Comparison of ENCODE assay signal across 16 cellular contexts in the genomic region with DNA sequence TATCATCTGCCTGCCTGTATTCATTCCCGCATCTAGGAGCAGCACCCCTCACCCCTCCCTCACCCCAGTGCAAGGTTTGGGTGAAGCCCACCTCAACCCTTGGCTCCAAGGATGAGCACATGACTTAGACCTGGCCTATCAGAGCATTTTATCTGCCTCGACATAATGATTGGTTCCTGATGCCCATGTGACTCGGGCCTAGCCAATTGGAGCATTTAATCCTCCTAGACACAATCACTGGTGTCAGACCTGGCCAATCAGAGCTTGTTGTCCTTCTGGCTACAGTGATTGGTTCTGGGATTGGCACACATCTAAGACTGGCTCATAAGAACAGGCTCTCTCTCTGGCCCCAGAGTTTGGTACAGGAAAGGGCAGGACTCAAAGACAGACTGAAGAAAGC. TPM values are rescaled to one million over a fixed set of nuclear protein-coding genes. Genes with fewer than 3 reads are reported as not detected.
DNase-seq lines count a peak whose midpoint lies in the region; ATAC-seq, FAIRE-seq and TF ChIP-seq lines count a peak whose summit lies in the region.
"Had no signal": no experiment of that assay in that cellular context is flagged by ENCODE, and none has a peak within 500 bp of the region (broad histone marks: within the 10 kb centered on the region; RNA-seq: fewer than 3 reads in every experiment).

No MANE protein-coding gene starts in this region.

- DNase-seq in A549 (ENCODE audit: low read depth in 1 of 2, low spot score in 1 of 2) (peak; percentile 15 to 38), GM12865 (ENCODE audit: low read depth) (peak; percentile 1), RKO (ENCODE audit: low spot score) (peak; percentile 6), endodermal cell (peak; percentile 53), cerebellum (ENCODE audit: low spot score) (no peak), ascending aorta (ENCODE audit: low spot score in 2 of 2) (no peak), NCI-H345 treated with DMSO at 0.1 percent for 48 hours (lab: John Stamatoyannopoulos, UW; ENCODE audit: unreplicated experiment) (no peak)
- DNase-seq: AML-193, DMS 273 treated with DMSO at 0.1 percent for 48 hours, NCI-H187 treated with DMSO at 0.1 percent for 48 hours, NCI-H524 treated with DMSO at 0.1 percent for 48 hours had no signal

- H3K36me3 ChIP-seq in endodermal cell (ENCODE audit: control insufficient read depth, insufficient read depth, low read length), result no peaks in the 10 kb centered on the region
- no peaks in the 10 kb centered on the region for H3K36me3 ChIP-seq in ascending aorta
- H3K36me3 ChIP-seq: HAP-1 had no signal

- H3K4me2 ChIP-seq in A549, result no peak overlapping the region

- no peak for TF ChIP-seq RAD21 in A549 (conservative IDR thresholded peaks at IDR 0.05 in 1 of 2, IDR thresholded peaks at IDR 0.05 in 1 of 2)

- H3K9me3 Mint-ChIP-seq in endodermal cell, result peaks cover 9% of the 10 kb centered on the region

- no peak overlapping the region for H3K27ac ChIP-seq in A549
- no peak overlapping the region for H3K27ac ChIP-seq in endodermal cell (ENCODE audit: low read depth, low read length)
- no peak overlapping the region for H3K27ac ChIP-seq in ascending aorta
- H3K27ac ChIP-seq: SK-N-MC had no signal

- TF ChIP-seq POLR2A in A549 (IDR thresholded peaks at IDR 0.05; ENCODE audit: low read length), result no peak

- no peak overlapping the region for H3K9ac ChIP-seq in endodermal cell (ENCODE audit: extremely low read depth, low read length, poor library complexity, severe bottlenecking)

- H3K27me3 ChIP-seq in endodermal cell (ENCODE audit: control insufficient read depth, insufficient read depth, low read length, poor library complexity, severe bottlenecking), result no peaks in the 10 kb centered on the region
- H3K27me3 ChIP-seq in ascending aorta, result no peaks in the 10 kb centered on the region

- no peak for FAIRE-seq in A549 (lab: Jason Lieb, UNC)

- POLR2A ChIA-PET in A549 (lab: Yijun Ruan, JAX), result no interaction called here

- H3K36me3 Mint-ChIP-seq in endodermal cell (ENCODE audit: low read depth), result no peaks in the 10 kb centered on the region

- TF ChIP-seq CTCF in A549 (IDR thresholded peaks at IDR 0.05), result no peak
- no peak for TF ChIP-seq CTCF in GM12865 (IDR thresholded peaks at IDR 0.05; ENCODE audit: insufficient read depth, low read depth, low read length, missing control alignments)
- TF ChIP-seq CTCF in endodermal cell (conservative IDR thresholded peaks at IDR 0.05), result no peak
- no peak for TF ChIP-seq CTCF in ascending aorta (IDR thresholded peaks at IDR 0.05)

- H3K4me3 Mint-ChIP-seq in endodermal cell, result no peak overlapping the region
- H3K4me3 Mint-ChIP-seq: T-helper 1 cell treated with Interleukin-12 subunit alpha and Interleukin-12 subunit beta and Interleukin-4 antibody, amounts not matched to agents 30 μg/mL and 1 μg/mL, for 36 hours had no signal

- no peaks in the 10 kb centered on the region for H3K4me1 Mint-ChIP-seq in endodermal cell

- TF ChIP-seq EP300 in A549 (IDR thresholded peaks at IDR 0.05), result no peak

- 43% methylated on average over 3 of the region's 3 CpGs for WGBS in A549 (ENCODE audit: missing lambda C conversion rate)
- WGBS in endodermal cell (ENCODE audit: insufficient coverage in 1 of 2, insufficient read length in 1 of 2), 2 experiments, result 89 to 91% methylated on average over 3 of the region's 3 CpGs

- intact Hi-C loops in ascending aorta (cut with DNase I), result no loop called here

- no peak overlapping the region for H3K4me3 ChIP-seq in A549
- no peak overlapping the region for H3K4me3 ChIP-seq in GM12865 (ENCODE audit: low read depth, low read length)
- no peak overlapping the region for H3K4me3 ChIP-seq in endodermal cell (ENCODE audit: low read length)
- H3K4me3 ChIP-seq in ascending aorta, result no peak overlapping the region
- H3K4me3 ChIP-seq: HAP-1, SK-N-MC had no signal

- H3K27ac Mint-ChIP-seq in endodermal cell, result no peak overlapping the region
- H3K27ac Mint-ChIP-seq: T-helper 1 cell treated with Interleukin-12 subunit alpha and Interleukin-12 subunit beta and Interleukin-4 antibody, amounts not matched to agents 30 μg/mL and 1 μg/mL, for 36 hours had no signal

- CTCF ChIA-PET in A549 (lab: Yijun Ruan, JAX), result interaction anchor here (0.6 to 2.6 kb wide), 3 partner anchors 11 to 246 kb away, joined by 3 to 9 read pairs (median 7); no protein-coding TSS in a partner anchor

- peaks cover 2% of the 10 kb centered on the region for H3K27me3 Mint-ChIP-seq in endodermal cell (ENCODE audit: insufficient read depth)

- H3K4me1 ChIP-seq in A549 (0 out of 3 replicates have a peak, but pooled peaks cover 3% of the 10 kb centered on the region), endodermal cell (ENCODE audit: control insufficient read depth, insufficient read depth, low read length) (peaks cover 4% of the 10 kb centered on the region), ascending aorta (no peaks in the 10 kb centered on the region)
- H3K4me1 ChIP-seq: HAP-1 had no signal

- ATAC-seq in A549, result peak; percentile 19 to 55; a peak in 3 of 6 replicates

- peaks cover 9% of the 10 kb centered on the region; the same call in 2 of the 3 replicates for H3K9me3 ChIP-seq in A549
- H3K9me3 ChIP-seq in endodermal cell (ENCODE audit: control insufficient read depth, low read length), result peaks cover 14% of the 10 kb centered on the region
- H3K9me3 ChIP-seq in ascending aorta, result peaks cover 6 to 9% of the 10 kb centered on the region in 2 donors

TF ChIP-seq in A549, 52 proteins besides CTCF, POLR2A, EP300 and RAD21:
- TF ChIP-seq HOXB13 (CRISPR knock-in tag; IDR thresholded peaks at IDR 0.05; ENCODE audit: low read depth) (no peak), USF2 (IDR thresholded peaks at IDR 0.05) (peak; percentile 78)
TF ChIP-seq in A549: peak in this region for 1.

RNA-seq across cellular contexts. Expression of gene CUX2, which starts 40.5 kb away (rescaled TPM):
- polyA plus RNA-seq in A549 (2011; rRNA removed) (0.04 and 0.06 TPM in 2 replicates), A549 (2017; fragmentation: RNase III; extraction: RNeasy Plus Mini Kit Qiagen cat#74134 plus additional on column Dnase treatment) (0.04 to 0.07 TPM (median 0.04 TPM) in 3 replicates)
- 0.03 and 0.04 TPM in 2 replicates for polyA plus RNA-seq in A549 (2012; cell fraction: cytosol; rRNA removed)
- 0.02 and 0.05 TPM in 2 replicates for polyA plus RNA-seq in A549 (2012; cell fraction: nucleus; rRNA removed)
- polyA minus RNA-seq in A549 (2011; rRNA and poly(A)+ RNA removed), result 0.04 and 0.10 TPM in 2 replicates
- total RNA-seq in endodermal cell (10 to 100 TPM in 1 of 2 donors, 1 to 10 TPM in 1; 9.7 to 12.3 TPM), cerebellum (11.3 TPM), ascending aorta (not detected)
- 6.2 TPM for polyA plus RNA-seq in endodermal cell (2013, experiment 1 of 2)
- 5.9 TPM for polyA plus RNA-seq in endodermal cell (2013, experiment 2 of 2)
- total RNA-seq: HT-29, M059J had no signal

Comparison
In these comparisons a context has a peak if more than half of its experiments do, and no peak if none do; other contexts are left out.
1. DNase-seq: peak in A549 (2 of 2), GM12865 (single experiment), RKO (single experiment) and endodermal cell (single experiment); none in cerebellum (single experiment), ascending aorta (0 of 2) and NCI-H345 treated with DMSO at 0.1 percent for 48 hours (single experiment).
2. RNA of gene CUX2, which starts 40.5 kb away (total RNA-seq): 9.7 to 12.3 TPM in endodermal cell and 11.3 TPM in cerebellum (single experiment); not detected in ascending aorta (single experiment); every median in the first group is over 10 times any median in the second.